ENCODE assay signal across 5 cellular contexts in genomic region chr1:91176250-91176649, GRCh38.
"Had no signal": no experiment of that assay in that cellular context is flagged by ENCODE, and none has a peak within 500 bp of the region (broad histone marks: within the 10 kb centered on the region; RNA-seq: fewer than 3 reads in every experiment).

No MANE protein-coding gene starts in this region.

- H3K4me3 ChIP-seq: GM23338 had no signal

- ATAC-seq: GM23338, HepG2 had no signal

- H3K27ac ChIP-seq: HL-60 had no signal

- DNase-seq: H9, HCEC 1CT had no signal
